ENCODE assay signal across 8 cellular contexts in the genomic region with DNA sequence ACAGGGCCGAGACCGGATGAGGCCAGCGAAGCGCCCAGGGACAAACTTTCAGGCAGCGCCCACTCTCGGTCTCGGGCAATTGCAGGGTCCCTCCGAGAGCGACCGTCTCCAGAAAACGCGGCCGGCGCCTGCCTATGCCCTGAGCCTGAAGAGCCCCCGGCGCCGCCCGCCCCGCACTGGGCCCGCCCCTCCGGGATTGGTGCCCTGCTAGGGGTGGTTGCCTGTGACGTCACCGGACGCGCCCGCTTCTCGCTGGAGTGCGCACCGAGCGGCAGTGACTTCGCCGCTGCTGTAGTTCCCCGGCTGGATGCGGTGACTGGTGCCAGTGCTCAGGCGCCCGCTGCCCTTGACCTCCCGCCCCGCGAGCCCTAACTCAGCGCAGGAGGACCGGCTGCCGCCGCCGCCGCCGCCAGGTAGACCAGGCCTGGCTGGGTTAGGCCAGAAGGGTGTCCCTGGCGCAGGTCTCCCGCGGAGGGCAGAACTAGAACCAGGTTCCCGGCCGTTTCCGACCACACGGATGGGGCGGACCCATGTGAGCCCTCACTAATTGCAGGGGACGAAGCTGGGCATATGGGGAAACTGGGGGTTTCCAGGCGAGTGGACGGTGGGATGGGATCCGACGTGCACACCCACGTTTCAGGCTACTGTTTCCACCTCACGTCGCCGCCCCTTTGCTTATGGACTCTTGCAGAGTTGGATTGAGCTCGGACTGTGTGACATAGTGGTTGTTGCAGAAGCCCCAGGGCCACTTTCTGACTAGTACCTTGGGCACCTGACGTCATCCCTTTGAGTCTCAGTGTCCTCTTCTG.
DNase-seq lines count a peak whose midpoint lies in the region; ATAC-seq lines count a peak whose summit lies in the region.
"Not testable (repeated sequence)": the region's sequence is repeated elsewhere in the genome, so short reads cannot be mapped to it uniquely, and the experiment has no call there.

No MANE protein-coding gene starts in this region.

- not testable (repeated sequence) for DNase-seq in SK-N-MC (ENCODE audit: low read depth, low spot score)
- peak; percentile 97 for DNase-seq in activated naive CD4-positive, alpha-beta T cell treated with anti-CD3 and anti-CD28 coated beads, Interleukin-2, amount 50 U/mL, for 16 hours
- DNase-seq in fibroblast of the conjunctiva (ENCODE audit: low read depth) = peak; percentile 46
- DNase-seq in stimulated activated CD8-positive, alpha-beta memory T cell treated with anti-CD3 and anti-CD28 coated beads, Interleukin-12 subunit alpha, Interleukin-12 subunit beta, amount 100 ng/mL, for 1 hour (ENCODE audit: low read depth) = peak; percentile 96

- H3K4me3 ChIP-seq in BLaER1 (peak overlapping the region; percentile 66), SK-N-MC (peak overlapping the region; percentile 67), mucosa of rectum (ENCODE audit: low read length in 2 of 2) (peak overlapping the region in 1 of 2 donors; percentile 57)

- peak overlapping the region; percentile 85 for H3K4me2 ChIP-seq in BLaER1

- not testable (repeated sequence) for H3K9me3 ChIP-seq in BLaER1; SK-N-MC (ENCODE audit: low read depth, low read length); mucosa of rectum (ENCODE audit: control insufficient read depth in 2 of 2, low read length in 2 of 2)

- peaks cover 10% of the 10 kb centered on the region for H3K4me1 ChIP-seq in BLaER1
- H3K4me1 ChIP-seq in mucosa of rectum (ENCODE audit: control insufficient read depth in 2 of 2, insufficient read depth in 2 of 2, low read length in 2 of 2) = not testable (repeated sequence)

- not testable (repeated sequence) for H4K20me1 ChIP-seq in BLaER1

- H3K27ac ChIP-seq in BLaER1 = 0 out of 2 replicates have a peak overlapping the region, but pooled peaks have one; percentile 30
- H3K27ac ChIP-seq in SK-N-MC; mucosa of rectum (ENCODE audit: low read depth in 2 of 2, low read length in 2 of 2): not testable (repeated sequence)

- H3K9ac ChIP-seq in BLaER1 (peak overlapping the region; percentile 68), mucosa of rectum (ENCODE audit: low read depth in 1 of 2, low read length in 2 of 2) (peak overlapping the region; percentile 38 to 66)
- H3K9ac ChIP-seq in SK-N-MC (ENCODE audit: insufficient read length) = not testable (repeated sequence)

- not testable (repeated sequence) for H3K36me3 ChIP-seq in BLaER1; SK-N-MC (ENCODE audit: insufficient read depth, low read length); mucosa of rectum (ENCODE audit: control insufficient read depth in 2 of 2, insufficient read depth in 2 of 2, low read length in 2 of 2)

- H3K27me3 ChIP-seq in BLaER1; mucosa of rectum (ENCODE audit: control insufficient read depth in 2 of 2, insufficient read depth in 2 of 2, low read length in 2 of 2): not testable (repeated sequence)

- peak; percentile 98 for ATAC-seq in GM19397 (IDR thresholded peaks at IDR 0.05; ENCODE audit: unreplicated experiment)
- peak; percentile 94 for ATAC-seq in HG03139 (IDR thresholded peaks at IDR 0.05; ENCODE audit: unreplicated experiment)
